ENCODE assay signal across 8 cellular contexts in genomic region chr20:49186535-49187329, GRCh38. TPM values are rescaled to one million over a fixed set of nuclear protein-coding genes. Genes with fewer than 3 reads are reported as not detected.
DNase-seq lines count a peak whose midpoint lies in the region; ATAC-seq, FAIRE-seq and TF ChIP-seq lines count a peak whose summit lies in the region.

No MANE protein-coding gene starts in this region.

- in situ Hi-C loops in Caki2 (cut with HindIII; ENCODE audit: low pct_unique_long_range_greater_than_20kb, low sequenced_read_pairs) = loop anchor here (10.0 kb wide), 1 partner anchor 52 kb away; no protein-coding TSS in a partner anchor

- no peak for FAIRE-seq in bronchial epithelial cell (lab: Jason Lieb, UNC)

- H3K4me1 Mint-ChIP-seq in WTC11 = peaks cover 37% of the 10 kb centered on the region

- no peak for ATAC-seq in WTC11
- no peak for ATAC-seq in GM21381 (IDR thresholded peaks at IDR 0.05; ENCODE audit: unreplicated experiment)

- CTCF ChIA-PET in WTC11 (lab: Charles Lee) = interaction anchor here (0.6 to 1.4 kb wide), 3 partner anchors 10 to 54 kb away, joined by 3 to 4 read pairs (median 4); no protein-coding TSS in a partner anchor

- H3K36me3 Mint-ChIP-seq in WTC11 = no peaks in the 10 kb centered on the region

- POLR2A ChIA-PET in WTC11 (lab: Charles Lee) = interaction anchor here (2.7 kb wide), 1 partner anchor 32 kb away, joined by 7 read pairs; the partner anchor contains the start of gene DDX27

- no peaks in the 10 kb centered on the region for H3K36me3 ChIP-seq in bronchial epithelial cell (ENCODE audit: control insufficient read depth, insufficient read depth, low read length)

- peak overlapping the region; percentile 91 for H3K4me3 Mint-ChIP-seq in WTC11

- H3K27ac Mint-ChIP-seq in WTC11 = peak overlapping the region; percentile 50

- peak overlapping the region; percentile 64 for H3K4me3 ChIP-seq in Jurkat, Clone E6-1 (ENCODE audit: low read length)
- H3K4me3 ChIP-seq in bronchial epithelial cell (ENCODE audit: low read depth, low read length) = peak overlapping the region; percentile 66

- TF ChIP-seq CTCF in WTC11 (IDR thresholded peaks at IDR 0.05) (no peak), bronchial epithelial cell (IDR thresholded peaks at IDR 0.05; ENCODE audit: insufficient read depth, low read length, severe bottlenecking) (no peak)

- DNase-seq in Caki2 (ENCODE audit: low read depth) (peak; percentile 61), WTC11 (ENCODE audit: low spot score) (no peak), bronchial epithelial cell (ENCODE audit: low read depth) (peak; percentile 65), kidney glomerular epithelial cell (lab: John Stamatoyannopoulos, UW) (peak; percentile 27), NCI-H2081 (lab: John Stamatoyannopoulos, UW) (no peak)
- peak; percentile 77 for DNase-seq in Jurkat, Clone E6-1 (ENCODE audit: low read depth, low spot score)
- DNase-seq in stimulated activated CD4-positive, alpha-beta T cell treated with anti-CD3 and anti-CD28 coated beads, Interleukin-1b, Interleukin-23, amount 100 ng/mL, for 4 hours (ENCODE audit: low read depth in 2 of 2) = peak; percentile 47 to 63

- H3K9me3 Mint-ChIP-seq in WTC11 = no peaks in the 10 kb centered on the region

- H3K27me3 ChIP-seq in bronchial epithelial cell (ENCODE audit: control insufficient read depth, insufficient read depth, low read length) = no peaks in the 10 kb centered on the region

- H3K27me3 Mint-ChIP-seq in WTC11 (ENCODE audit: low read depth) = no peaks in the 10 kb centered on the region; the same call in 1 of the 2 replicates

TF ChIP-seq in WTC11, 78 proteins besides CTCF, POLR2A, EP300 and RAD21 (continues in another document):
- TF ChIP-seq ZBTB43 (CRISPR knock-in tag; IDR thresholded peaks at IDR 0.05) = no peak
- no peak for TF ChIP-seq ARID4B (CRISPR knock-in tag; IDR thresholded peaks at IDR 0.05; ENCODE audit: borderline replicate concordance)
- no peak for TF ChIP-seq PRDM15 (CRISPR knock-in tag; IDR thresholded peaks at IDR 0.05)
- no peak for TF ChIP-seq FOXP4 (CRISPR knock-in tag; IDR thresholded peaks at IDR 0.05)
- no peak for TF ChIP-seq HMGXB4 (CRISPR knock-in tag; IDR thresholded peaks at IDR 0.05)
- TF ChIP-seq ZNF317 (CRISPR knock-in tag; IDR thresholded peaks at IDR 0.05; ENCODE audit: borderline replicate concordance, low read depth) = no peak

RNA-seq across cellular contexts. Expression of gene STAU1, which starts 1.4 kb away (rescaled TPM):
- 53.4 and 65.3 TPM in 2 replicates for total RNA-seq in Caki2 (2014; rRNA removed; shearing (Covaris generic); ENCODE audit: low replicate concordance)
- 46.0 TPM for polyA plus RNA-seq in Jurkat, Clone E6-1 (2012; ENCODE audit: insufficient read depth, insufficient read length)
- 83.6 to 92.6 TPM (median 87.3 TPM) in 3 replicates for total RNA-seq in WTC11 (2021)
- total RNA-seq in bronchial epithelial cell = 31.1 and 34.3 TPM in 2 replicates

RNA-seq across cellular contexts. Expression of gene DDX27, which starts 32.5 kb away (rescaled TPM):
- total RNA-seq in Caki2 (2014; rRNA removed; shearing (Covaris generic); ENCODE audit: low replicate concordance) = 59.1 and 70.2 TPM in 2 replicates
- polyA plus RNA-seq in Jurkat, Clone E6-1 (2012; ENCODE audit: insufficient read depth, insufficient read length) = 73.8 TPM
- total RNA-seq in WTC11 (2021) (44.2 to 54.8 TPM (median 46.5 TPM) in 3 replicates), bronchial epithelial cell (49.8 and 66.6 TPM in 2 replicates)

Comparison
In these comparisons a context has a peak if more than half of its experiments do, and no peak if none do; other contexts are left out.
1. DNase-seq: peak in Caki2 (single experiment), Jurkat, Clone E6-1 (single experiment), bronchial epithelial cell (single experiment), kidney glomerular epithelial cell (single experiment) and stimulated activated CD4-positive, alpha-beta T cell treated with anti-CD3 and anti-CD28 coated beads, Interleukin-1b, Interleukin-23, amount 100 ng/mL, for 4 hours (2 of 2); none in WTC11 (single experiment) and NCI-H2081 (0 of 2).